ENCODE assay signal across 12 cellular contexts in genomic region chr5:80185095-80185494, GRCh38.
DNase-seq lines count a peak whose midpoint lies in the region; ATAC-seq and TF ChIP-seq lines count a peak whose summit lies in the region.
"Had no signal": no experiment of that assay in that cellular context is flagged by ENCODE, and none has a peak within 500 bp of the region (broad histone marks: within the 10 kb centered on the region; RNA-seq: fewer than 3 reads in every experiment).

No MANE protein-coding gene starts in this region.

- H3K36me3 Mint-ChIP-seq in activated T-helper 17 cell treated with anti-CD3 and anti-CD28 coated beads, Interleukin-2, amount 50 U/mL, for 72 hours (ENCODE audit: low read depth) = peaks cover 87% of the 10 kb centered on the region
- H3K36me3 Mint-ChIP-seq: memory B cell had no signal

- H3K4me3 ChIP-seq in HL-60 (replicated peaks; ENCODE audit: insufficient read depth, low read length) (no peak overlapping the region), lower lobe of right lung (no peak overlapping the region)
- H3K4me3 ChIP-seq: coronary artery had no signal

- H3K27me3 ChIP-seq in HL-60 (ENCODE audit: insufficient read depth, poor library complexity, severe bottlenecking) (no peaks in the 10 kb centered on the region), lower lobe of right lung (ENCODE audit: low read depth) (no peaks in the 10 kb centered on the region)

- H3K36me3 ChIP-seq in lower lobe of right lung = no peaks in the 10 kb centered on the region

- H3K9me3 Mint-ChIP-seq in activated T-helper 17 cell treated with anti-CD3 and anti-CD28 coated beads, Interleukin-2, amount 50 U/mL, for 72 hours = no peaks in the 10 kb centered on the region
- H3K9me3 Mint-ChIP-seq: memory B cell had no signal

- peak overlapping the region; percentile 97 for H3K4me3 Mint-ChIP-seq in activated T-helper 17 cell treated with anti-CD3 and anti-CD28 coated beads, Interleukin-2, amount 50 U/mL, for 72 hours
- H3K4me3 Mint-ChIP-seq: memory B cell had no signal

- in situ Hi-C loops in KBM-7 (cut with MboI; ENCODE audit: low pct_unique_long_range_greater_than_20kb, low sequenced_read_pairs) = no loop called here

- intact Hi-C loops in lower lobe of right lung (cut with DNase I) = no loop called here

- peak; percentile 22 for ATAC-seq in activated T-helper 17 cell treated with anti-CD3 and anti-CD28 coated beads, Interleukin-2, amount 50 U/mL, for 72 hours (replicated peaks)
- no peak for ATAC-seq in lower lobe of right lung
- ATAC-seq in esophagus mucosa = no peak

- H3K9me3 ChIP-seq in lower lobe of right lung = no peaks in the 10 kb centered on the region

- peaks cover 64% of the 10 kb centered on the region for H3K4me1 Mint-ChIP-seq in activated T-helper 17 cell treated with anti-CD3 and anti-CD28 coated beads, Interleukin-2, amount 50 U/mL, for 72 hours

- TF ChIP-seq CTCF in 22Rv1 (IDR thresholded peaks at IDR 0.05) (no peak), HL-60 (IDR thresholded peaks at IDR 0.05; ENCODE audit: insufficient read depth, low read length) (no peak), lower lobe of right lung (IDR thresholded peaks at IDR 0.05) (no peak)

- H3K27ac ChIP-seq in 22Rv1 = peak overlapping the region; percentile 91
- H3K27ac ChIP-seq in HL-60 (replicated peaks) = peak overlapping the region; percentile 85
- peak overlapping the region; percentile 66 for H3K27ac ChIP-seq in lower lobe of right lung
- H3K27ac ChIP-seq: coronary artery had no signal

- H3K4me1 ChIP-seq in lower lobe of right lung = peaks cover 64% of the 10 kb centered on the region

- peak overlapping the region; percentile 94 for H3K27ac Mint-ChIP-seq in activated T-helper 17 cell treated with anti-CD3 and anti-CD28 coated beads, Interleukin-2, amount 50 U/mL, for 72 hours
- H3K27ac Mint-ChIP-seq: memory B cell had no signal

- no peaks in the 10 kb centered on the region for H3K27me3 Mint-ChIP-seq in activated T-helper 17 cell treated with anti-CD3 and anti-CD28 coated beads, Interleukin-2, amount 50 U/mL, for 72 hours
- H3K27me3 Mint-ChIP-seq: memory B cell had no signal

- no peak for DNase-seq in HL-60 (ENCODE audit: low read depth in 1 of 2, low spot score in 1 of 2)
- DNase-seq in lower lobe of right lung = no peak
- DNase-seq in nucleus accumbens (lab: John Stamatoyannopoulos, UW) = no peak
- no peak for DNase-seq in KBM-7
- no peak for DNase-seq in kidney tubule cell (ENCODE audit: low spot score)
- DNase-seq: AML-193, NCI-H82 had no signal
